ENCODE assay signal across 35 cellular contexts in genomic region chr5:53582225-53582624, GRCh38.
"Had no signal": no experiment of that assay in that cellular context is flagged by ENCODE, and none has a peak within 500 bp of the region (broad histone marks: within the 10 kb centered on the region; RNA-seq: fewer than 3 reads in every experiment).

No MANE protein-coding gene starts in this region.

- H3K4me3 ChIP-seq: ascending aorta, cardiac muscle cell had no signal

- H3K27ac ChIP-seq: ascending aorta, cardiac muscle cell, VCaP had no signal

- H3K9me3 ChIP-seq: ascending aorta had no signal

- H3K36me3 ChIP-seq: ascending aorta, cardiac muscle cell had no signal

- H3K27ac Mint-ChIP-seq: activated CD4-positive, alpha-beta memory T cell treated with anti-CD3 and anti-CD28 coated beads, Interleukin-2, amount 10 ng/mL, durations not matched to agents 7 days and 5 days; activated CD4-positive, alpha-beta T cell treated with anti-CD3 and anti-CD28 coated beads for 36 hours; activated CD4-positive, alpha-beta T cell treated with anti-CD3 and anti-CD28 coated beads, Interleukin-2, amount 10 ng/mL, durations not matched to agents 7 days and 5 days; activated CD8-positive, alpha-beta memory T cell treated with anti-CD3 and anti-CD28 coated beads, Interleukin-2, amount 10 ng/mL, durations not matched to agents 7 days and 5 days; activated CD8-positive, alpha-beta T cell treated with anti-CD3 and anti-CD28 coated beads, Interleukin-2, amount 10 ng/mL, durations not matched to agents 7 days and 5 days; activated naive CD4-positive, alpha-beta T cell treated with anti-CD3 and anti-CD28 coated beads, Interleukin-2, amount 10 ng/mL, durations not matched to agents 7 days and 5 days; activated naive CD4-positive, alpha-beta T cell treated with anti-CD3 and anti-CD28 coated beads, Interleukin-2, amount 50 U/mL, for 24 hours; activated naive CD8-positive, alpha-beta T cell; activated naive CD8-positive, alpha-beta T cell treated with anti-CD3 and anti-CD28 coated beads, Interleukin-2, amount 10 ng/mL, durations not matched to agents 7 days and 5 days; activated naive CD8-positive, alpha-beta T cell treated with anti-CD3 and anti-CD28 coated beads, Interleukin-2, amount 50 U/mL, for 24 hours; activated T-cell treated with anti-CD3 and anti-CD28 coated beads, Interleukin-2, amount 50 U/mL, for 24 hours; activated T-helper 2 cell treated with anti-CD3 and anti-CD28 coated beads, Interferon-gamma antibody, Interleukin-2, Interleukin-4, amounts not matched to agents 10 μg/mL and 5 μg/mL and 100 μg/mL, durations not matched to agents 14 hours and 24 hours and 36 hours; brain; T-helper 2 cell treated with Interferon-gamma antibody and Interleukin-4, amounts not matched to agents 5 μg/mL and 100 μg/mL, for 36 hours had no signal

- H3K4me1 Mint-ChIP-seq: activated CD4-positive, alpha-beta memory T cell treated with anti-CD3 and anti-CD28 coated beads, Interleukin-2, amount 10 ng/mL, durations not matched to agents 7 days and 5 days; activated naive CD4-positive, alpha-beta T cell treated with anti-CD3 and anti-CD28 coated beads, Interleukin-2, amount 10 ng/mL, durations not matched to agents 7 days and 5 days; brain had no signal

- H3K27me3 ChIP-seq: ascending aorta, cardiac muscle cell had no signal

- H3K36me3 Mint-ChIP-seq: activated naive CD8-positive, alpha-beta T cell had no signal

- DNase-seq: activated CD4-positive, alpha-beta memory T cell treated with anti-CD3 and anti-CD28 coated beads, Interleukin-2, amount 10 ng/mL, durations not matched to agents 7 days and 5 days; activated CD4-positive, alpha-beta T cell treated with anti-CD3 and anti-CD28 coated beads for 1 hour; activated CD4-positive, alpha-beta T cell treated with anti-CD3 and anti-CD28 coated beads for 36 hours; activated CD4-positive, alpha-beta T cell treated with anti-CD3 and anti-CD28 coated beads for 48 hours; activated CD4-positive, alpha-beta T cell treated with anti-CD3 and anti-CD28 coated beads, Interleukin-2, amount 10 ng/mL, durations not matched to agents 7 days and 5 days; activated CD4-positive, alpha-beta T cell treated with anti-CD3 and anti-CD28 coated beads, Interleukin-2, amount 50 U/mL, for 48 hours; activated CD4-positive, CD25-positive, alpha-beta regulatory T cell; activated CD8-positive, alpha-beta memory T cell treated with anti-CD3 and anti-CD28 coated beads for 24 hours; activated CD8-positive, alpha-beta memory T cell treated with anti-CD3 and anti-CD28 coated beads, Interleukin-2, amount 10 ng/mL, durations not matched to agents 7 days and 5 days; activated CD8-positive, alpha-beta memory T cell treated with anti-CD3 and anti-CD28 coated beads, Interleukin-2, amount 50 U/mL, for 48 hours; activated CD8-positive, alpha-beta T cell treated with anti-CD3 and anti-CD28 coated beads, Interleukin-2, amount 10 ng/mL, durations not matched to agents 7 days and 5 days; activated effector memory CD4-positive, alpha-beta T cell treated with Interleukin-2 at 50 U/mL for 16 hours; activated gamma-delta T cell; activated naive CD4-positive, alpha-beta T cell treated with anti-CD3 and anti-CD28 coated beads, Interleukin-2, amount 10 ng/mL, durations not matched to agents 7 days and 5 days; activated naive CD4-positive, alpha-beta T cell treated with Interleukin-2 at 50 U/mL for 16 hours; activated naive CD8-positive, alpha-beta T cell treated with anti-CD3 and anti-CD28 coated beads, Interleukin-2, amount 10 ng/mL, durations not matched to agents 7 days and 5 days; activated naive CD8-positive, alpha-beta T cell treated with anti-CD3 and anti-CD28 coated beads, Interleukin-2, amount 50 U/mL, for 24 hours; activated T-cell treated with anti-CD3 and anti-CD28 coated beads, Interleukin-2, amount 50 U/mL, for 24 hours; activated T-cell treated with anti-CD3 and anti-CD28 coated beads, Interleukin-2, amount 50 U/mL, for 48 hours; amygdala; anterior cingulate cortex; caudate nucleus; T-helper 1 cell; T-helper 2 cell; T-helper 9 cell had no signal

- H3K27me3 Mint-ChIP-seq: activated CD4-positive, alpha-beta memory T cell treated with anti-CD3 and anti-CD28 coated beads, Interleukin-2, amount 10 ng/mL, durations not matched to agents 7 days and 5 days; activated CD4-positive, alpha-beta T cell treated with anti-CD3 and anti-CD28 coated beads for 36 hours; activated CD4-positive, alpha-beta T cell treated with anti-CD3 and anti-CD28 coated beads, Interleukin-2, amount 10 ng/mL, durations not matched to agents 7 days and 5 days; activated CD8-positive, alpha-beta memory T cell treated with anti-CD3 and anti-CD28 coated beads, Interleukin-2, amount 10 ng/mL, durations not matched to agents 7 days and 5 days; activated naive CD4-positive, alpha-beta T cell treated with anti-CD3 and anti-CD28 coated beads, Interleukin-2, amount 10 ng/mL, durations not matched to agents 7 days and 5 days; activated naive CD4-positive, alpha-beta T cell treated with anti-CD3 and anti-CD28 coated beads, Interleukin-2, amount 50 U/mL, for 24 hours; activated naive CD8-positive, alpha-beta T cell; activated naive CD8-positive, alpha-beta T cell treated with anti-CD3 and anti-CD28 coated beads, Interleukin-2, amount 10 ng/mL, durations not matched to agents 7 days and 5 days; activated naive CD8-positive, alpha-beta T cell treated with anti-CD3 and anti-CD28 coated beads, Interleukin-2, amount 50 U/mL, for 24 hours; activated T-cell treated with anti-CD3 and anti-CD28 coated beads, Interleukin-2, amount 50 U/mL, for 24 hours; brain had no signal

- H3K9me3 Mint-ChIP-seq: activated CD4-positive, alpha-beta memory T cell treated with anti-CD3 and anti-CD28 coated beads, Interleukin-2, amount 10 ng/mL, durations not matched to agents 7 days and 5 days; activated CD4-positive, alpha-beta T cell treated with anti-CD3 and anti-CD28 coated beads, Interleukin-2, amount 10 ng/mL, durations not matched to agents 7 days and 5 days; activated naive CD4-positive, alpha-beta T cell treated with anti-CD3 and anti-CD28 coated beads, Interleukin-2, amount 10 ng/mL, durations not matched to agents 7 days and 5 days; activated naive CD4-positive, alpha-beta T cell treated with anti-CD3 and anti-CD28 coated beads, Interleukin-2, amount 50 U/mL, for 24 hours; activated naive CD8-positive, alpha-beta T cell treated with anti-CD3 and anti-CD28 coated beads, Interleukin-2, amount 10 ng/mL, durations not matched to agents 7 days and 5 days; activated naive CD8-positive, alpha-beta T cell treated with anti-CD3 and anti-CD28 coated beads, Interleukin-2, amount 50 U/mL, for 24 hours; activated T-cell treated with anti-CD3 and anti-CD28 coated beads, Interleukin-2, amount 50 U/mL, for 24 hours; activated T-helper 2 cell treated with anti-CD3 and anti-CD28 coated beads, Interferon-gamma antibody, Interleukin-2, Interleukin-4, amounts not matched to agents 10 μg/mL and 5 μg/mL and 100 μg/mL, durations not matched to agents 14 hours and 24 hours and 36 hours; T-helper 1 cell treated with Interleukin-12 subunit alpha and Interleukin-12 subunit beta and Interleukin-4 antibody, amounts not matched to agents 30 μg/mL and 1 μg/mL, for 36 hours; T-helper 2 cell treated with Interferon-gamma antibody and Interleukin-4, amounts not matched to agents 5 μg/mL and 100 μg/mL, for 36 hours had no signal

- H3K4me3 Mint-ChIP-seq: activated CD4-positive, alpha-beta memory T cell treated with anti-CD3 and anti-CD28 coated beads, Interleukin-2, amount 10 ng/mL, durations not matched to agents 7 days and 5 days; activated CD4-positive, alpha-beta T cell treated with anti-CD3 and anti-CD28 coated beads for 36 hours; activated CD4-positive, alpha-beta T cell treated with anti-CD3 and anti-CD28 coated beads, Interleukin-2, amount 10 ng/mL, durations not matched to agents 7 days and 5 days; activated CD8-positive, alpha-beta memory T cell treated with anti-CD3 and anti-CD28 coated beads, Interleukin-2, amount 10 ng/mL, durations not matched to agents 7 days and 5 days; activated CD8-positive, alpha-beta T cell treated with anti-CD3 and anti-CD28 coated beads, Interleukin-2, amount 10 ng/mL, durations not matched to agents 7 days and 5 days; activated naive CD4-positive, alpha-beta T cell treated with anti-CD3 and anti-CD28 coated beads, Interleukin-2, amount 10 ng/mL, durations not matched to agents 7 days and 5 days; activated naive CD4-positive, alpha-beta T cell treated with anti-CD3 and anti-CD28 coated beads, Interleukin-2, amount 50 U/mL, for 24 hours; activated naive CD8-positive, alpha-beta T cell; activated naive CD8-positive, alpha-beta T cell treated with anti-CD3 and anti-CD28 coated beads, Interleukin-2, amount 10 ng/mL, durations not matched to agents 7 days and 5 days; activated naive CD8-positive, alpha-beta T cell treated with anti-CD3 and anti-CD28 coated beads, Interleukin-2, amount 50 U/mL, for 24 hours; activated T-cell treated with anti-CD3 and anti-CD28 coated beads, Interleukin-2, amount 50 U/mL, for 24 hours; brain; T-helper 1 cell treated with Interleukin-12 subunit alpha and Interleukin-12 subunit beta and Interleukin-4 antibody, amounts not matched to agents 30 μg/mL and 1 μg/mL, for 36 hours; T-helper 2 cell treated with Interferon-gamma antibody and Interleukin-4, amounts not matched to agents 5 μg/mL and 100 μg/mL, for 36 hours had no signal

- ATAC-seq: activated CD4-positive, alpha-beta T cell treated with anti-CD3 and anti-CD28 coated beads for 36 hours; activated CD4-positive, CD25-positive, alpha-beta regulatory T cell treated with anti-CD3 and anti-CD28 coated beads, Interleukin-2, amount 50 U/mL, for 24 hours; activated CD8-positive, alpha-beta memory T cell treated with anti-CD3 and anti-CD28 coated beads, Interleukin-2, amount 10 ng/mL, durations not matched to agents 7 days and 5 days; activated CD8-positive, alpha-beta T cell treated with anti-CD3 and anti-CD28 coated beads, Interleukin-2, amount 10 ng/mL, durations not matched to agents 7 days and 5 days; activated naive CD8-positive, alpha-beta T cell treated with anti-CD3 and anti-CD28 coated beads, Interleukin-2, amount 50 U/mL, for 24 hours had no signal
